ENCODE assay signal across 17 cellular contexts in the genomic region with DNA sequence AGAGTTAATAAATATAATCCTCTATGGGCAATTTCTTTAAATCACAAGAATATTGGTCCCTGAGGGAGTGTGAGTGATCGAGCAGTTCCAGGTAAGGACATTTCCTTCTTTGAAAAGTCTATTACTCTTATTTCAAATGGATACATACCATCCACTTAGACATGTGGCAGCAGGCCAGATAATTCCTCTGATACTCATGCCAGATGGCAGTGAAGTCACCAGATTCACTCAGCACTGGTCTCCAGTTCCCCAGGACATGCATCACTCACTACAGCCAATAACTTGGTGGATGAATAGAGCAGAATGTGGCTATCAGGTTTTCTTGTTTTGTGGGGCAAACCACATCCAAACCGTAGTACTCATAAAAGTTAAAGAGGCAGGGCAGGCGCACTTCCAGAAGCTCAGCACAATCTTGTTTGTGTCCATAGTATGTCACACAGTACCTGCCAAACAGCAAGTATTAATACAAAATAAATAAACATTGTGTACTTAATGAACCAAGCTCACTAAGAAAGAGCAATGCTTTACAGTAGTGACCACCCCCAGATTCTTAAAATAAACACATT.
DNase-seq lines count a peak whose midpoint lies in the region; ATAC-seq and TF ChIP-seq lines count a peak whose summit lies in the region.
"Had no signal": no experiment of that assay in that cellular context is flagged by ENCODE, and none has a peak within 500 bp of the region (broad histone marks: within the 10 kb centered on the region; RNA-seq: fewer than 3 reads in every experiment).

No MANE protein-coding gene starts in this region.

- ATAC-seq in foreskin keratinocyte (no peak), GM19324 (IDR thresholded peaks at IDR 0.05; ENCODE audit: low FRiP score, unreplicated experiment) (no peak), GM18858 (IDR thresholded peaks at IDR 0.05; ENCODE audit: unreplicated experiment) (no peak)
- ATAC-seq: naive thymus-derived CD8-positive, alpha-beta T cell had no signal

- no peak for TF ChIP-seq CTCF in foreskin keratinocyte (conservative IDR thresholded peaks at IDR 0.05)

- no peaks in the 10 kb centered on the region for H3K27me3 ChIP-seq in foreskin keratinocyte

- H3K4me1 ChIP-seq in foreskin keratinocyte = no peaks in the 10 kb centered on the region

- DNase-seq in NCI-H345 (lab: John Stamatoyannopoulos, UW) (peak; percentile 41), NCI-H345 treated with DMSO at 0.1 percent for 48 hours (lab: John Stamatoyannopoulos, UW; ENCODE audit: unreplicated experiment) (no peak), NCI-H187 (lab: John Stamatoyannopoulos, UW) (peak; percentile 39 to 43), NCI-H524 treated with DMSO at 0.1 percent for 48 hours (lab: John Stamatoyannopoulos, UW) (peak; percentile 90), foreskin keratinocyte (peak; percentile 9 to 34), ureter (ENCODE audit: low spot score) (no peak)
- DNase-seq: activated CD4-positive, CD25-positive, alpha-beta regulatory T cell treated with anti-CD3 and anti-CD28 coated beads, Interleukin-2, amount 50 U/mL, for 72 hours; central memory CD4-positive, alpha-beta T cell; effector memory CD4-positive, alpha-beta T cell; islet precursor cell; mesenchymal stem cell; naive thymus-derived CD8-positive, alpha-beta T cell; NCI-H526 treated with DMSO at 0.1 percent for 48 hours; stimulated activated CD4-positive, alpha-beta T cell treated with anti-CD3 and anti-CD28 coated beads, Interleukin-2, amount 100 ng/mL, for 48 hours had no signal

- H3K27ac ChIP-seq in foreskin keratinocyte = no peak overlapping the region
- H3K27ac ChIP-seq: C4-2B had no signal

Comparison
In these comparisons a context has a peak if more than half of its experiments do, and no peak if none do; other contexts are left out.
1. DNase-seq: peak in NCI-H345 (single experiment), NCI-H187 (2 of 2), NCI-H524 treated with DMSO at 0.1 percent for 48 hours (single experiment) and foreskin keratinocyte (2 of 2); none in NCI-H345 treated with DMSO at 0.1 percent for 48 hours (single experiment) and ureter (single experiment).